25 cellular contexts compared by ENCODE assay signal in genomic region chr15:70257047-70257446, GRCh38.
"Had no signal": no experiment of that assay in that cellular context is flagged by ENCODE, and none has a peak within 500 bp of the region (broad histone marks: within the 10 kb centered on the region; RNA-seq: fewer than 3 reads in every experiment).

No MANE protein-coding gene starts in this region.

- H3K9me3 ChIP-seq: body of pancreas, left ventricle myocardium inferior, mucosa of descending colon, uterus had no signal

- H3K36me3 ChIP-seq: cardiac muscle cell, left ventricle myocardium inferior, uterus had no signal

- H3K27me3 ChIP-seq: body of pancreas, hepatocyte, uterus had no signal

- H3K4me3 Mint-ChIP-seq: activated B cell treated with CpG ODN at 0.5 μM for 24 hours; activated CD8-positive, alpha-beta memory T cell treated with anti-CD3 and anti-CD28 coated beads, Interleukin-2, amount 10 ng/mL, durations not matched to agents 7 days and 5 days; activated naive CD8-positive, alpha-beta T cell; neural crest cell; stimulated activated memory B cell treated with anti-CD40 and anti-IgM and Interleukin-4, amounts not matched to agents 10 μg/mL and 1 μg/mL and 100 μg/mL, for 72 hours; type B pancreatic cell had no signal

- H3K27me3 Mint-ChIP-seq: activated B cell treated with CpG ODN at 0.5 μM for 24 hours; activated naive CD8-positive, alpha-beta T cell; stimulated activated memory B cell treated with anti-CD40 and anti-IgM and Interleukin-4, amounts not matched to agents 10 μg/mL and 1 μg/mL and 100 μg/mL, for 72 hours had no signal

- ATAC-seq: activated CD8-positive, alpha-beta memory T cell treated with anti-CD3 and anti-CD28 coated beads, Interleukin-2, amount 10 ng/mL, durations not matched to agents 7 days and 5 days; activated CD8-positive, alpha-beta T cell treated with anti-CD3 and anti-CD28 coated beads, Interleukin-2, amount 10 ng/mL, durations not matched to agents 7 days and 5 days; body of pancreas; mucosa of descending colon; stimulated activated memory B cell treated with anti-CD40 and anti-IgM and Interleukin-4, amounts not matched to agents 10 μg/mL and 1 μg/mL and 100 μg/mL, for 72 hours; stimulated activated naive CD8-positive, alpha-beta T cell treated with anti-CD3 and anti-CD28 coated beads, Interleukin-15, amount 100 ng/mL, for 72 hours had no signal

- H2AFZ ChIP-seq: hepatocyte had no signal

- H3K9me3 Mint-ChIP-seq: activated B cell treated with CpG ODN at 0.5 μM for 24 hours; neural crest cell; stimulated activated memory B cell treated with anti-CD40 and anti-IgM and Interleukin-4, amounts not matched to agents 10 μg/mL and 1 μg/mL and 100 μg/mL, for 72 hours; stimulated activated naive CD8-positive, alpha-beta T cell treated with anti-CD3 and anti-CD28 coated beads, Interleukin-15, amount 100 ng/mL, for 72 hours; type B pancreatic cell had no signal

- DNase-seq: activated B cell treated with CpG ODN at 0.5 μM for 24 hours; activated CD8-positive, alpha-beta memory T cell treated with anti-CD3 and anti-CD28 coated beads, Interleukin-2, amount 10 ng/mL, durations not matched to agents 7 days and 5 days; activated CD8-positive, alpha-beta T cell treated with anti-CD3 and anti-CD28 coated beads, Interleukin-2, amount 10 ng/mL, durations not matched to agents 7 days and 5 days; activated effector memory CD4-positive, alpha-beta T cell treated with Interleukin-2 at 50 U/mL for 16 hours; activated naive CD4-positive, alpha-beta T cell treated with Interleukin-2 at 50 U/mL for 16 hours; cerebellar nuclear complex; dorsolateral prefrontal cortex; effector memory CD4-positive, alpha-beta T cell; islet precursor cell; left ventricle myocardium inferior; mucosa of descending colon; stimulated activated CD4-positive, alpha-beta T cell treated with anti-CD3 and anti-CD28 coated beads, Interleukin-4, amount 100 ng/mL, for 4 hours; stimulated activated CD8-positive, alpha-beta memory T cell treated with anti-CD3 and anti-CD28 coated beads, Interleukin-4, amount 100 ng/mL, for 48 hours; stimulated activated naive CD8-positive, alpha-beta T cell treated with anti-CD3 and anti-CD28 coated beads, Interleukin-15, amount 100 ng/mL, for 72 hours; uterus had no signal

- FAIRE-seq: frontal cortex had no signal

- H3K27ac ChIP-seq: body of pancreas, cardiac muscle cell, coronary artery, dorsolateral prefrontal cortex, hepatocyte, left ventricle myocardium inferior, uterus had no signal

- H3K27ac Mint-ChIP-seq: activated naive CD8-positive, alpha-beta T cell; stimulated activated naive CD8-positive, alpha-beta T cell treated with anti-CD3 and anti-CD28 coated beads, Interleukin-15, amount 100 ng/mL, for 72 hours; type B pancreatic cell had no signal

- H3K36me3 Mint-ChIP-seq: activated CD8-positive, alpha-beta memory T cell treated with anti-CD3 and anti-CD28 coated beads, Interleukin-2, amount 10 ng/mL, durations not matched to agents 7 days and 5 days; stimulated activated memory B cell treated with anti-CD40 and anti-IgM and Interleukin-4, amounts not matched to agents 10 μg/mL and 1 μg/mL and 100 μg/mL, for 72 hours; type B pancreatic cell had no signal

- H3K4me3 ChIP-seq: body of pancreas, cardiac muscle cell, coronary artery, dorsolateral prefrontal cortex, hepatocyte, left ventricle myocardium inferior, mucosa of descending colon, skin epidermis, uterus had no signal

- H3K79me2 ChIP-seq: hepatocyte had no signal

- H3K4me1 ChIP-seq: uterus had no signal

- H3K4me2 ChIP-seq: hepatocyte had no signal
